ENCODE assay signal across 13 cellular contexts in genomic region chr1:61054636-61055035, GRCh38. TPM values are rescaled to one million over a fixed set of nuclear protein-coding genes. Genes with fewer than 3 reads are reported as not detected.
DNase-seq lines count a peak whose midpoint lies in the region; ATAC-seq and FAIRE-seq lines count a peak whose summit lies in the region.
"Had no signal": no experiment of that assay in that cellular context is flagged by ENCODE, and none has a peak within 500 bp of the region (broad histone marks: within the 10 kb centered on the region; RNA-seq: fewer than 3 reads in every experiment).

No MANE protein-coding gene starts in this region.

- intact Hi-C loops in activated T-helper 1 cell treated with anti-CD3 and anti-CD28 coated beads, Interleukin-12 subunit alpha, Interleukin-12 subunit beta, Interleukin-2, Interleukin-4 antibody, amounts not matched to agents 30 ng/mL and 10 ng/mL and 1 ng/mL, durations not matched to agents 14 hours and 24 hours and 36 hours (cut with micrococcal nuclease), result loop anchor here (5.0 kb wide), 2 partner anchors 278 to 588 kb away; no protein-coding TSS in a partner anchor

- H3K36me3 Mint-ChIP-seq in activated T-helper 1 cell treated with anti-CD3 and anti-CD28 coated beads, Interleukin-12 subunit alpha, Interleukin-12 subunit beta, Interleukin-2, Interleukin-4 antibody, amounts not matched to agents 30 ng/mL and 10 ng/mL and 1 ng/mL, durations not matched to agents 14 hours and 24 hours and 36 hours (ENCODE audit: low read depth), result peaks cover 2% of the 10 kb centered on the region

- peaks cover 11% of the 10 kb centered on the region for H3K4me1 ChIP-seq in ES-I3 (ENCODE audit: insufficient read depth, low read length)
- peaks cover 48% of the 10 kb centered on the region for H3K4me1 ChIP-seq in iPS-20b (ENCODE audit: insufficient read depth, low read length)
- H3K4me1 ChIP-seq in small intestine (ENCODE audit: control insufficient read depth in 2 of 2, insufficient read depth in 1 of 2, low read depth in 1 of 2, low read length in 1 of 2), result peaks cover 0 to 10% of the 10 kb centered on the region in 2 donors

- no peak for DNase-seq in activated T-helper 1 cell treated with anti-CD3 and anti-CD28 coated beads, Interleukin-12 subunit alpha, Interleukin-12 subunit beta, Interleukin-2, Interleukin-4 antibody, amounts not matched to agents 30 ng/mL and 10 ng/mL and 1 ng/mL, durations not matched to agents 14 hours and 24 hours and 36 hours (ENCODE audit: low spot score)
- DNase-seq in small intestine (peak; percentile 51), NCI-H526 (lab: John Stamatoyannopoulos, UW) (no peak), midbrain (lab: John Stamatoyannopoulos, UW) (no peak)
- DNase-seq: cortex of kidney; stimulated activated CD4-positive, alpha-beta T cell treated with anti-CD3 and anti-CD28 coated beads, Interleukin-2, amount 100 ng/mL, for 24 hours; WERI-Rb-1 had no signal

- no peak for FAIRE-seq in small intestine (lab: Jason Lieb, UNC)

- H3K9me3 ChIP-seq in ES-I3 (ENCODE audit: control insufficient read depth, insufficient read depth, low read length) (no peaks in the 10 kb centered on the region), iPS-20b (ENCODE audit: insufficient read depth, low read depth, low read length) (no peaks in the 10 kb centered on the region), small intestine (ENCODE audit: control insufficient read depth, low read depth) (no peaks in the 10 kb centered on the region)

- no peak overlapping the region for H3K27ac ChIP-seq in iPS-20b (ENCODE audit: low read length)
- H3K27ac ChIP-seq in small intestine (ENCODE audit: low read depth in 1 of 2, low read length in 1 of 2), result peak overlapping the region in 1 of 2 donors; percentile 66
- H3K27ac ChIP-seq: WERI-Rb-1 had no signal

- H3K27ac Mint-ChIP-seq in activated T-helper 1 cell treated with anti-CD3 and anti-CD28 coated beads, Interleukin-12 subunit alpha, Interleukin-12 subunit beta, Interleukin-2, Interleukin-4 antibody, amounts not matched to agents 30 ng/mL and 10 ng/mL and 1 ng/mL, durations not matched to agents 14 hours and 24 hours and 36 hours, result no peak overlapping the region
- H3K27ac Mint-ChIP-seq: stimulated activated naive CD8-positive, alpha-beta T cell treated with anti-CD3 and anti-CD28 coated beads, Interleukin-15, Interleukin-2, amounts not matched to agents 100 ng/mL and 50 ng/mL, for 24 hours had no signal

- H3K9ac ChIP-seq in ES-I3 (ENCODE audit: low read depth, low read length) (peak overlapping the region; percentile 18; the same call in 1 of the 2 replicates), iPS-20b (ENCODE audit: low read depth, low read length) (no peak overlapping the region)

- H3K4me3 ChIP-seq in iPS-20b (ENCODE audit: low read length) (peak overlapping the region; percentile 73; the same call in 1 of the 2 replicates), small intestine (ENCODE audit: low read depth in 1 of 2, low read length in 2 of 2) (no peak overlapping the region)

- no peaks in the 10 kb centered on the region for H3K36me3 ChIP-seq in ES-I3 (ENCODE audit: insufficient read depth, low read length)
- H3K36me3 ChIP-seq in iPS-20b (ENCODE audit: insufficient read depth, low read depth, low read length), result no peaks in the 10 kb centered on the region
- H3K36me3 ChIP-seq in small intestine (ENCODE audit: control insufficient read depth in 2 of 2, insufficient read depth in 2 of 2, low read length in 2 of 2), result no peaks in the 10 kb centered on the region
- H3K36me3 ChIP-seq: WERI-Rb-1 had no signal

- H3K27me3 Mint-ChIP-seq in activated T-helper 1 cell treated with anti-CD3 and anti-CD28 coated beads, Interleukin-12 subunit alpha, Interleukin-12 subunit beta, Interleukin-2, Interleukin-4 antibody, amounts not matched to agents 30 ng/mL and 10 ng/mL and 1 ng/mL, durations not matched to agents 14 hours and 24 hours and 36 hours (ENCODE audit: insufficient read depth), result peaks cover 82% of the 10 kb centered on the region

- no peak for ATAC-seq in GM18873 (IDR thresholded peaks at IDR 0.05; ENCODE audit: low FRiP score, unreplicated experiment)
- ATAC-seq in HG03460 (IDR thresholded peaks at IDR 0.05; ENCODE audit: unreplicated experiment), result no peak
- ATAC-seq: HCT116 had no signal

- WGBS in small intestine, 3 donors, result 21 to 66% (median 58%) methylated on average over 11 of the region's 11 CpGs

- no peaks in the 10 kb centered on the region for H3K9me3 Mint-ChIP-seq in activated T-helper 1 cell treated with anti-CD3 and anti-CD28 coated beads, Interleukin-12 subunit alpha, Interleukin-12 subunit beta, Interleukin-2, Interleukin-4 antibody, amounts not matched to agents 30 ng/mL and 10 ng/mL and 1 ng/mL, durations not matched to agents 14 hours and 24 hours and 36 hours
- H3K9me3 Mint-ChIP-seq: stimulated activated naive CD8-positive, alpha-beta T cell treated with anti-CD3 and anti-CD28 coated beads, Interleukin-15, Interleukin-2, amounts not matched to agents 100 ng/mL and 50 ng/mL, for 24 hours had no signal

- peak overlapping the region; percentile 75 for H3K4me3 Mint-ChIP-seq in activated T-helper 1 cell treated with anti-CD3 and anti-CD28 coated beads, Interleukin-12 subunit alpha, Interleukin-12 subunit beta, Interleukin-2, Interleukin-4 antibody, amounts not matched to agents 30 ng/mL and 10 ng/mL and 1 ng/mL, durations not matched to agents 14 hours and 24 hours and 36 hours

- H3K27me3 ChIP-seq in iPS-20b (ENCODE audit: insufficient read depth, low read length) (peaks cover 81% of the 10 kb centered on the region), small intestine (ENCODE audit: control insufficient read depth in 2 of 2, insufficient read depth in 2 of 2, low read length in 2 of 2) (peaks cover 0 to 3% of the 10 kb centered on the region in 2 donors)

- peaks cover 38% of the 10 kb centered on the region for H3K4me1 Mint-ChIP-seq in activated T-helper 1 cell treated with anti-CD3 and anti-CD28 coated beads, Interleukin-12 subunit alpha, Interleukin-12 subunit beta, Interleukin-2, Interleukin-4 antibody, amounts not matched to agents 30 ng/mL and 10 ng/mL and 1 ng/mL, durations not matched to agents 14 hours and 24 hours and 36 hours (ENCODE audit: low read depth)

RNA-seq across cellular contexts. Expression of gene NFIA, which starts 27.7 kb away (rescaled TPM):
- total RNA-seq in activated T-helper 1 cell treated with anti-CD3 and anti-CD28 coated beads, Interleukin-12 subunit alpha, Interleukin-12 subunit beta, Interleukin-2, Interleukin-4 antibody, amounts not matched to agents 30 ng/mL and 10 ng/mL and 1 ng/mL, durations not matched to agents 14 hours and 24 hours and 36 hours, result 0.41 and 0.69 TPM in 2 replicates
- 1 to 10 TPM; 1.6 to 9.7 (median 2.5) TPM for polyA plus RNA-seq in small intestine
